ENCODE assay signal across 20 cellular contexts in genomic region chr3:125160911-125161371, GRCh38. TPM values are rescaled to one million over a fixed set of nuclear protein-coding genes. Genes with fewer than 3 reads are reported as not detected.
DNase-seq lines count a peak whose midpoint lies in the region; ATAC-seq and TF ChIP-seq lines count a peak whose summit lies in the region.
"Had no signal": no experiment of that assay in that cellular context is flagged by ENCODE, and none has a peak within 500 bp of the region (broad histone marks: within the 10 kb centered on the region; RNA-seq: fewer than 3 reads in every experiment).

No MANE protein-coding gene starts in this region.

- H3K23ac ChIP-seq in IMR-90 (ENCODE audit: low read depth, low read length): no peak overlapping the region

- H3K27me3 ChIP-seq in IMR-90 (ENCODE audit: control insufficient read depth, insufficient read depth, low read length) (no peaks in the 10 kb centered on the region), osteoblast (ENCODE audit: insufficient read depth, low read length) (no peaks in the 10 kb centered on the region)
- no peaks in the 10 kb centered on the region for H3K27me3 ChIP-seq in CD4-positive, alpha-beta T cell (ENCODE audit: control insufficient read depth, insufficient read depth, low read length)
- H3K27me3 ChIP-seq: tibial artery had no signal

- no peak overlapping the region for H2BK5ac ChIP-seq in IMR-90 (ENCODE audit: low read depth, low read length, poor library complexity, severe bottlenecking)

- H3K9me3 Mint-ChIP-seq in CD4-positive, alpha-beta T cell: no peaks in the 10 kb centered on the region
- H3K9me3 Mint-ChIP-seq: activated naive CD4-positive, alpha-beta T cell treated with anti-CD3 and anti-CD28 coated beads for 36 hours; activated T-cell treated with anti-CD3 and anti-CD28 coated beads, Interleukin-2, amount 50 U/mL, for 4 hours; CD4-positive, CD25-positive, alpha-beta regulatory T cell; H9; natural killer cell treated with Interleukin-12 subunit alpha and Interleukin-12 subunit beta and Interleukin-15 and Interleukin-18, amount 100 ng/mL, for 72 hours; stimulated activated naive B cell treated with anti-CD40 and anti-IgM and Interleukin-4, amounts not matched to agents 10 μg/mL and 1 μg/mL and 100 μg/mL, for 72 hours had no signal

- in situ Hi-C loops in IMR-90 (cut with MboI; ENCODE audit: low sequenced_read_pairs) (no loop called here), astrocyte of the cerebellum (cut with HindIII; ENCODE audit: low sequenced_read_pairs) (no loop called here)

- H3K4me1 Mint-ChIP-seq in CD4-positive, alpha-beta T cell (ENCODE audit: low read depth): no peaks in the 10 kb centered on the region

- POLR2A ChIA-PET in IMR-90 (lab: Charles Lee; ENCODE audit: unreplicated experiment): no interaction called here
- POLR2A ChIA-PET in CD4-positive, alpha-beta T cell (lab: Charles Lee): no interaction called here

- no peak overlapping the region for H4K8ac ChIP-seq in IMR-90 (ENCODE audit: low read depth in 2 of 2, low read length in 2 of 2)

- H2AFZ ChIP-seq in IMR-90 (replicated peaks; ENCODE audit: low read length, poor library complexity) (no peak overlapping the region), osteoblast (ENCODE audit: low read length) (no peak overlapping the region)

- H2BK20ac ChIP-seq in IMR-90 (ENCODE audit: low read depth, low read length): no peak overlapping the region

- no peak overlapping the region for H2BK15ac ChIP-seq in IMR-90 (ENCODE audit: low read depth, low read length)

- peak; percentile 62 for DNase-seq in IMR-90
- peak; percentile 69 for DNase-seq in astrocyte of the cerebellum (ENCODE audit: low read depth)
- peak; percentile 81 for DNase-seq in fibroblast of peridontal ligament (ENCODE audit: extremely low read depth)
- DNase-seq in osteoblast (ENCODE audit: insufficient read length, low spot score, missing footprints): peak; percentile 87
- DNase-seq in AML-193 (lab: John Stamatoyannopoulos, UW): no peak
- DNase-seq in OCI-M2 (lab: John Stamatoyannopoulos, UW; ENCODE audit: unreplicated experiment): no peak
- DNase-seq in CD4-positive, alpha-beta T cell: no peak
- DNase-seq: activated CD4-positive, alpha-beta T cell treated with anti-CD3 and anti-CD28 coated beads for 1 hour; activated naive CD4-positive, alpha-beta T cell treated with anti-CD3 and anti-CD28 coated beads for 36 hours; activated T-cell treated with anti-CD3 and anti-CD28 coated beads, Interleukin-2, amount 50 U/mL, for 4 hours; CD4-positive, CD25-positive, alpha-beta regulatory T cell; H9; NCI-H1092; NCI-H2107; NCI-H526 treated with DMSO at 0.1 percent for 48 hours; stimulated activated naive B cell treated with anti-CD40 and anti-IgM and Interleukin-4, amounts not matched to agents 10 μg/mL and 1 μg/mL and 100 μg/mL, for 72 hours; tibial artery had no signal

- no peak overlapping the region for H3K4me2 ChIP-seq in IMR-90 (ENCODE audit: low read depth, low read length)
- H3K4me2 ChIP-seq in osteoblast (ENCODE audit: insufficient read depth, low read length): no peak overlapping the region
- H3K4me2 ChIP-seq: KMS-11 had no signal

- CTCF ChIA-PET in IMR-90 (lab: Yijun Ruan, JAX): no interaction called here
- CTCF ChIA-PET in CD4-positive, alpha-beta T cell (lab: Charles Lee): no interaction called here

- H2BK120ac ChIP-seq in IMR-90 (ENCODE audit: low read depth, low read length): no peak overlapping the region

- H4K20me1 ChIP-seq in IMR-90 (ENCODE audit: insufficient read depth, low read length) (no peaks in the 10 kb centered on the region), osteoblast (ENCODE audit: insufficient read depth, low read length) (no peaks in the 10 kb centered on the region)

- H3K4me3 Mint-ChIP-seq in CD4-positive, alpha-beta T cell: no peak overlapping the region
- H3K4me3 Mint-ChIP-seq: activated naive CD4-positive, alpha-beta T cell treated with anti-CD3 and anti-CD28 coated beads for 36 hours; activated T-cell treated with anti-CD3 and anti-CD28 coated beads, Interleukin-2, amount 50 U/mL, for 4 hours; CD4-positive, CD25-positive, alpha-beta regulatory T cell; H9; natural killer cell treated with Interleukin-12 subunit alpha and Interleukin-12 subunit beta and Interleukin-15 and Interleukin-18, amount 100 ng/mL, for 72 hours; stimulated activated naive B cell treated with anti-CD40 and anti-IgM and Interleukin-4, amounts not matched to agents 10 μg/mL and 1 μg/mL and 100 μg/mL, for 72 hours had no signal

- H3K9me3 ChIP-seq in IMR-90 (ENCODE audit: control insufficient read depth, insufficient read depth, low read length): no peaks in the 10 kb centered on the region
- H3K9me3 ChIP-seq in osteoblast (ENCODE audit: low read depth, low read length): no peaks in the 10 kb centered on the region
- no peaks in the 10 kb centered on the region for H3K9me3 ChIP-seq in CD4-positive, alpha-beta T cell (ENCODE audit: control insufficient read depth, low read length)
- H3K9me3 ChIP-seq: tibial artery had no signal

- no peaks in the 10 kb centered on the region for H3K79me1 ChIP-seq in IMR-90 (ENCODE audit: low read depth in 1 of 2, low read length in 2 of 2)

- WGBS in IMR-90 (ENCODE audit: extremely low coverage in 2 of 2, insufficient read length in 1 of 2), 2 experiments: no CpG with 5 or more reads among the region's 4 CpGs

- H3K9me1 ChIP-seq in IMR-90 (ENCODE audit: insufficient read depth, low read length): no peaks in the 10 kb centered on the region

- H3K36me3 ChIP-seq in IMR-90 (ENCODE audit: control insufficient read depth, insufficient read depth, low read length): no peaks in the 10 kb centered on the region
- H3K36me3 ChIP-seq in osteoblast (ENCODE audit: insufficient read depth, low read length): no peaks in the 10 kb centered on the region
- H3K36me3 ChIP-seq: tibial artery had no signal

- H3K56ac ChIP-seq in IMR-90 (ENCODE audit: extremely low read depth, insufficient read depth, low read length): no peak overlapping the region

- ATAC-seq in IMR-90 (ENCODE audit: low read depth): no peak
- ATAC-seq in GM18868 (IDR thresholded peaks at IDR 0.05; ENCODE audit: unreplicated experiment): no peak
- ATAC-seq in CD4-positive, alpha-beta T cell (ENCODE audit: poor library complexity): no peak
- ATAC-seq: activated T-cell treated with anti-CD3 and anti-CD28 coated beads, Interleukin-2, amount 50 U/mL, for 4 hours; natural killer cell treated with Interleukin-12 subunit alpha and Interleukin-12 subunit beta and Interleukin-15 and Interleukin-18, amount 100 ng/mL, for 72 hours; stimulated activated naive B cell treated with anti-CD40 and anti-IgM and Interleukin-4, amounts not matched to agents 10 μg/mL and 1 μg/mL and 100 μg/mL, for 72 hours had no signal

- H3K27ac ChIP-seq in IMR-90 (ENCODE audit: insufficient read depth, low read length) (no peak overlapping the region), osteoblast (ENCODE audit: low read depth, low read length) (no peak overlapping the region)
- no peak overlapping the region for H3K27ac ChIP-seq in CD4-positive, alpha-beta T cell (ENCODE audit: low read depth, low read length)
- H3K27ac ChIP-seq: KMS-11, tibial artery had no signal

- no peak overlapping the region for H4K5ac ChIP-seq in IMR-90 (ENCODE audit: low read depth, low read length)

- H3K79me2 ChIP-seq in osteoblast (ENCODE audit: insufficient read depth, low read length): no peaks in the 10 kb centered on the region

- no peak overlapping the region for H3K4ac ChIP-seq in IMR-90 (ENCODE audit: low read depth, low read length)

- TF ChIP-seq CTCF in IMR-90 (conservative IDR thresholded peaks at IDR 0.05; ENCODE audit: low read depth, low read length) (no peak), astrocyte of the cerebellum (IDR thresholded peaks at IDR 0.05; ENCODE audit: low read depth, low read length, missing control alignments) (no peak), osteoblast (IDR thresholded peaks at IDR 0.05; ENCODE audit: extremely low read depth, low read depth, low read length) (no peak)
- TF ChIP-seq CTCF in CD4-positive, alpha-beta T cell (IDR thresholded peaks at IDR 0.05): no peak

- H3K4me1 ChIP-seq in IMR-90 (ENCODE audit: control insufficient read depth, insufficient read depth, low read length) (peaks cover 4% of the 10 kb centered on the region; the same call in 1 of the 2 replicates), osteoblast (ENCODE audit: insufficient read depth, low read length) (peaks cover 19% of the 10 kb centered on the region)
- H3K4me1 ChIP-seq: tibial artery had no signal

- H3K27ac Mint-ChIP-seq in CD4-positive, alpha-beta T cell: no peak overlapping the region
- H3K27ac Mint-ChIP-seq: activated naive CD4-positive, alpha-beta T cell treated with anti-CD3 and anti-CD28 coated beads for 36 hours; H9; stimulated activated naive B cell treated with anti-CD40 and anti-IgM and Interleukin-4, amounts not matched to agents 10 μg/mL and 1 μg/mL and 100 μg/mL, for 72 hours had no signal

- intact Hi-C loops in IMR-90 (cut with micrococcal nuclease): no loop called here
- intact Hi-C loops in CD4-positive, alpha-beta T cell (cut with DNase I, micrococcal nuclease): no loop called here

- H3K4me3 ChIP-seq in IMR-90 (ENCODE audit: insufficient read depth, low read depth, low read length): no peak overlapping the region
- no peak overlapping the region for H3K4me3 ChIP-seq in astrocyte of the cerebellum (ENCODE audit: low read depth, low read length)
- H3K4me3 ChIP-seq in osteoblast (ENCODE audit: insufficient read depth, low read length): no peak overlapping the region
- H3K4me3 ChIP-seq: tibial artery had no signal

- H2AK9ac ChIP-seq in IMR-90 (replicated peaks; ENCODE audit: low read depth, low read length, poor library complexity): no peak overlapping the region

- H3K36me3 Mint-ChIP-seq in CD4-positive, alpha-beta T cell (ENCODE audit: low read depth): no peaks in the 10 kb centered on the region
- H3K36me3 Mint-ChIP-seq: CD4-positive, CD25-positive, alpha-beta regulatory T cell; natural killer cell treated with Interleukin-12 subunit alpha and Interleukin-12 subunit beta and Interleukin-15 and Interleukin-18, amount 100 ng/mL, for 72 hours; stimulated activated naive B cell treated with anti-CD40 and anti-IgM and Interleukin-4, amounts not matched to agents 10 μg/mL and 1 μg/mL and 100 μg/mL, for 72 hours had no signal

- BruUV-seq in IMR-90 (replicated peaks; lab: Mats Ljungman, UMichigan): no TSS peak

- no peak overlapping the region for H3K9ac ChIP-seq in IMR-90 (ENCODE audit: low read depth, low read length)
- H3K9ac ChIP-seq: KMS-11 had no signal

- dilution Hi-C loops in IMR-90 (cut with HindIII; ENCODE audit: low sequenced_read_pairs, unreplicated experiment): no loop called here

- H2AK5ac ChIP-seq in IMR-90 (ENCODE audit: low read depth, low read length): no peak overlapping the region

- no peak for TF ChIP-seq RAD21 in IMR-90 (IDR thresholded peaks at IDR 0.05; ENCODE audit: low read length)

- no peak overlapping the region for H3K18ac ChIP-seq in IMR-90 (ENCODE audit: low read depth, low read length)

- H3K14ac ChIP-seq in IMR-90 (replicated peaks; ENCODE audit: low read depth, low read length): no peak overlapping the region

- H4K91ac ChIP-seq in IMR-90 (ENCODE audit: insufficient read depth, low read depth, low read length): no peak overlapping the region; the same call in 1 of the 2 replicates

- no peak for TF ChIP-seq POLR2A in IMR-90 (IDR thresholded peaks at IDR 0.05; ENCODE audit: low read depth, low read length)

- H3K27me3 Mint-ChIP-seq in CD4-positive, alpha-beta T cell: no peaks in the 10 kb centered on the region

RNA-seq across cellular contexts. Expression of gene SLC12A8, which starts 51.6 kb away (rescaled TPM):
- total RNA-seq in IMR-90 (2012; rRNA removed) (1.9 and 2.2 TPM in 2 replicates), osteoblast (33.0 and 36.2 TPM in 2 replicates)
- 3.5 and 4.3 TPM in 2 replicates for polyA plus RNA-seq in IMR-90 (2012; rRNA removed)
- 3.6 and 5.2 TPM in 2 replicates for polyA plus RNA-seq in IMR-90 (2012; cell fraction: cytosol; rRNA removed)
- 10.1 and 12.4 TPM in 2 replicates for polyA plus RNA-seq in IMR-90 (2012; cell fraction: nucleus; rRNA removed; ENCODE audit: low replicate concordance)
- under 1 TPM; 0.36 to 0.38 TPM for total RNA-seq in CD4-positive, alpha-beta T cell
- total RNA-seq: CD4-positive, CD25-positive, alpha-beta regulatory T cell had no signal
- polyA plus RNA-seq: CD4-positive, CD25-positive, alpha-beta regulatory T cell had no signal

Comparison
In these comparisons a context has a peak if more than half of its experiments do, and no peak if none do; other contexts are left out.
1. DNase-seq: peak in IMR-90 (single experiment), astrocyte of the cerebellum (single experiment), fibroblast of peridontal ligament (single experiment) and osteoblast (single experiment); none in AML-193 (0 of 2), OCI-M2 (single experiment) and CD4-positive, alpha-beta T cell (0 of 10).
2. RNA of gene SLC12A8, which starts 51.6 kb away (total RNA-seq): 33.0 to 36.2 TPM in osteoblast; 1.9 to 2.2 TPM in IMR-90 and 0.36 to 0.38 TPM in CD4-positive, alpha-beta T cell; every median in the first group is over 10 times any median in the second.